In the genomic region with DNA sequence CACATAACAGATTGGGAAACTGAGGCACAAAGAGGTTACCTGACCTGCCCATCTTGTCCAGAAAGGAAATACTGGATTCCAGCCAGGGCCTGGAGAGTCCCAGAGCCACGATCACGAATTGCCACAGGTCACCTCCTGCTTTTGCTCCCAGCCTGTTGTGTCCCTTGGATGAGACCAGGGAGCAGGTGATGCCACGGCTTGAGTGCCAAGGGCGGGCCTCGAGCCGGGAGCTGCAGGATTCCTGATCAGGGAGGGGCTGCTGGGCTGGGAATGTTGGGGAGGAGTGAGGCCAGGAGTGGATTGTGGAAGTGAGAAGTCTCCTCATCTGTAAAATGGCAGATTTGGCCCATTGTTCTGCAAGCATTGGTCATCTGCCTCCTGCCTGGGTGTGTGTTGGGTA, we compare ENCODE assay signal across 13 cellular contexts. TPM values are rescaled to one million over a fixed set of nuclear protein-coding genes. Genes with fewer than 3 reads are reported as not detected.
DNase-seq lines count a peak whose midpoint lies in the region; ATAC-seq and TF ChIP-seq lines count a peak whose summit lies in the region.
"Had no signal": no experiment of that assay in that cellular context is flagged by ENCODE, and none has a peak within 500 bp of the region (broad histone marks: within the 10 kb centered on the region; RNA-seq: fewer than 3 reads in every experiment).

No MANE protein-coding gene starts in this region.

- peaks cover 54 to 56% of the 10 kb centered on the region in 2 donors for H3K4me1 Mint-ChIP-seq in effector memory CD8-positive, alpha-beta T cell (ENCODE audit: low read depth in 2 of 2)
- peaks cover 22% of the 10 kb centered on the region for H3K4me1 Mint-ChIP-seq in nephron progenitor cell

- H3K27ac ChIP-seq in BLaER1 treated with 17β-estradiol and CSF1 and Interleukin-3, amounts not matched to agents 10 nM and 100 nM, result peak overlapping the region in 10 of 11 experiments; percentile 62 to 90 (median 79); a peak in 19 of 22 replicates
- H3K27ac ChIP-seq in HEK293 (ENCODE audit: extremely low read depth, low read depth, low read length), result no peak overlapping the region
- H3K27ac ChIP-seq in SJCRH30, result no peak overlapping the region
- H3K27ac ChIP-seq: vagina had no signal

- peaks cover 74 to 100% (median 96%) of the 10 kb centered on the region in 11 experiments for H4K20me1 ChIP-seq in BLaER1 treated with 17β-estradiol and CSF1 and Interleukin-3, amounts not matched to agents 10 nM and 100 nM

- H3K36me3 Mint-ChIP-seq in effector memory CD8-positive, alpha-beta T cell (ENCODE audit: insufficient read depth), result peaks cover 26% of the 10 kb centered on the region
- peaks cover 12% of the 10 kb centered on the region for H3K36me3 Mint-ChIP-seq in nephron progenitor cell (ENCODE audit: low read depth)
- H3K36me3 Mint-ChIP-seq: naive B cell had no signal

- CTCF ChIA-PET in HEK293 (lab: Yijun Ruan, JAX), result no interaction called here

- H3K27ac Mint-ChIP-seq in effector memory CD8-positive, alpha-beta T cell, result peak overlapping the region; percentile 93 to 94
- H3K27ac Mint-ChIP-seq in nephron progenitor cell, result peak overlapping the region; percentile 83

- no peaks in the 10 kb centered on the region for H3K27me3 ChIP-seq in BLaER1 treated with 17β-estradiol and CSF1 and Interleukin-3, amounts not matched to agents 10 nM and 100 nM
- H3K27me3 ChIP-seq in SJCRH30, result no peaks in the 10 kb centered on the region
- H3K27me3 ChIP-seq: adrenal gland, vagina had no signal

- H3K9me3 Mint-ChIP-seq in effector memory CD8-positive, alpha-beta T cell, result no peaks in the 10 kb centered on the region
- H3K9me3 Mint-ChIP-seq in nephron progenitor cell, result peaks cover 4% of the 10 kb centered on the region
- H3K9me3 Mint-ChIP-seq: naive B cell had no signal

- no peak overlapping the region; a peak in 1 of 20 replicates for H3K4me3 ChIP-seq in BLaER1 treated with 17β-estradiol and CSF1 and Interleukin-3, amounts not matched to agents 10 nM and 100 nM
- H3K4me3 ChIP-seq in HEK293 (ENCODE audit: low read depth, low read length) (no peak overlapping the region), SJCRH30 (no peak overlapping the region)
- H3K4me3 ChIP-seq: adrenal gland, vagina had no signal

- no peak for DNase-seq in effector memory CD8-positive, alpha-beta T cell
- no peak for DNase-seq in nephron progenitor cell
- DNase-seq in SJCRH30, result no peak
- DNase-seq in HPDE6-E6E7 (ENCODE audit: extremely low spot score), result no peak
- no peak for DNase-seq in NCI-H748 (lab: John Stamatoyannopoulos, UW; ENCODE audit: unreplicated experiment)
- DNase-seq: adrenal gland; naive B cell; NCI-H1694 treated with DMSO at 0.1 percent for 48 hours; stimulated activated CD4-positive, alpha-beta T cell treated with anti-CD3 and anti-CD28 coated beads, Interleukin-4, amount 100 ng/mL, for 24 hours had no signal

- peak overlapping the region; percentile 82 to 98 (median 89) for H3K4me2 ChIP-seq in BLaER1 treated with 17β-estradiol and CSF1 and Interleukin-3, amounts not matched to agents 10 nM and 100 nM

- H3K4me1 ChIP-seq in BLaER1 treated with 17β-estradiol and CSF1 and Interleukin-3, amounts not matched to agents 10 nM and 100 nM, result peaks cover 89 to 100% (median 96%) of the 10 kb centered on the region in 10 experiments
- H3K4me1 ChIP-seq in HEK293 (ENCODE audit: control insufficient read depth, insufficient read depth, low read length) (peaks cover 4% of the 10 kb centered on the region; the same call in 1 of the 2 replicates), SJCRH30 (peaks cover 13% of the 10 kb centered on the region; the same call in 1 of the 2 replicates)

- H3K27me3 Mint-ChIP-seq in effector memory CD8-positive, alpha-beta T cell, result no peaks in the 10 kb centered on the region
- H3K27me3 Mint-ChIP-seq in nephron progenitor cell (ENCODE audit: low read depth, poor library complexity), result no peaks in the 10 kb centered on the region
- H3K27me3 Mint-ChIP-seq: naive B cell had no signal

- no peak for ATAC-seq in effector memory CD8-positive, alpha-beta T cell (replicated peaks)
- no peak for ATAC-seq in HG02759 (IDR thresholded peaks at IDR 0.05; ENCODE audit: unreplicated experiment)

- POLR2A ChIA-PET in HEK293 (lab: Yijun Ruan, JAX), result no interaction called here

- H3K9ac ChIP-seq in BLaER1 treated with 17β-estradiol and CSF1 and Interleukin-3, amounts not matched to agents 10 nM and 100 nM, result peak overlapping the region in 10 of 11 experiments; percentile 52 to 82 (median 70); a peak in 12 of 22 replicates

- no peaks in the 10 kb centered on the region for H3K9me3 ChIP-seq in BLaER1 treated with 17β-estradiol and CSF1 and Interleukin-3, amounts not matched to agents 10 nM and 100 nM (replicated peaks in 1 of 11)
- H3K9me3 ChIP-seq in HEK293 (ENCODE audit: control insufficient read depth, insufficient read depth, low read depth, low read length) (no peaks in the 10 kb centered on the region), SJCRH30 (replicated peaks) (no peaks in the 10 kb centered on the region)
- H3K9me3 ChIP-seq: adrenal gland, vagina had no signal

- peak overlapping the region; percentile 39 to 74 for H3K4me3 Mint-ChIP-seq in effector memory CD8-positive, alpha-beta T cell
- H3K4me3 Mint-ChIP-seq in nephron progenitor cell, result no peak overlapping the region

- H3K36me3 ChIP-seq in BLaER1 treated with 17β-estradiol and CSF1 and Interleukin-3, amounts not matched to agents 10 nM and 100 nM, result peaks cover 0 to 67% (median 27%) of the 10 kb centered on the region in 11 experiments; a peak in 16 of 22 replicates
- H3K36me3 ChIP-seq in HEK293 (ENCODE audit: control insufficient read depth in 2 of 2, insufficient read depth in 1 of 2, low read length in 2 of 2) (no peaks in the 10 kb centered on the region), SJCRH30 (no peaks in the 10 kb centered on the region)
- H3K36me3 ChIP-seq: adrenal gland, vagina had no signal

- no peak for TF ChIP-seq CTCF in HEK293 (tag by site-specific recombination; IDR thresholded peaks at IDR 0.05)
- TF ChIP-seq CTCF in nephron progenitor cell (IDR thresholded peaks at IDR 0.05), result no peak

TF ChIP-seq in HEK293, 187 proteins besides CTCF, POLR2A, EP300 and RAD21 (continues in another document):
- TF ChIP-seq, protein P1, sequence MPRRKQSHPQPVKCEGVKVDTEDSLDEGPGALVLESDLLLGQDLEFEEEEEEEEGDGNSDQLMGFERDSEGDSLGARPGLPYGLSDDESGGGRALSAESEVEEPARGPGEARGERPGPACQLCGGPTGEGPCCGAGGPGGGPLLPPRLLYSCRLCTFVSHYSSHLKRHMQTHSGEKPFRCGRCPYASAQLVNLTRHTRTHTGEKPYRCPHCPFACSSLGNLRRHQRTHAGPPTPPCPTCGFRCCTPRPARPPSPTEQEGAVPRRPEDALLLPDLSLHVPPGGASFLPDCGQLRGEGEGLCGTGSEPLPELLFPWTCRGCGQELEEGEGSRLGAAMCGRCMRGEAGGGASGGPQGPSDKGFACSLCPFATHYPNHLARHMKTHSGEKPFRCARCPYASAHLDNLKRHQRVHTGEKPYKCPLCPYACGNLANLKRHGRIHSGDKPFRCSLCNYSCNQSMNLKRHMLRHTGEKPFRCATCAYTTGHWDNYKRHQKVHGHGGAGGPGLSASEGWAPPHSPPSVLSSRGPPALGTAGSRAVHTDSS (tag by site-specific recombination; IDR thresholded peaks at IDR 0.05), result no peak
- TF ChIP-seq ZNF274 (IDR thresholded peaks at IDR 0.05; ENCODE audit: low read length), result no peak
- no peak for TF ChIP-seq ZNF274 (tag by site-specific recombination; IDR thresholded peaks at IDR 0.05; ENCODE audit: borderline replicate concordance)
- no peak for TF ChIP-seq FEZF1 (tag by site-specific recombination; IDR thresholded peaks at IDR 0.05)
- no peak for TF ChIP-seq ZNF768 (tag by site-specific recombination; IDR thresholded peaks at IDR 0.05)
- no peak for TF ChIP-seq GLIS2 (tag by site-specific recombination; IDR thresholded peaks at IDR 0.05)
- no peak for TF ChIP-seq SETDB1 (IDR thresholded peaks at IDR 0.05; ENCODE audit: insufficient read length, low read length)
- TF ChIP-seq ZNF391 (tag by site-specific recombination; IDR thresholded peaks at IDR 0.05; ENCODE audit: borderline replicate concordance, low read depth), result no peak
- TF ChIP-seq ZBTB8A (tag by site-specific recombination; IDR thresholded peaks at IDR 0.05), result no peak
- no peak for TF ChIP-seq ZNF341 (tag by site-specific recombination; IDR thresholded peaks at IDR 0.05; ENCODE audit: low read depth)
- TF ChIP-seq ZEB2 (tag by site-specific recombination; IDR thresholded peaks at IDR 0.05), result no peak
- TF ChIP-seq, protein P2, sequence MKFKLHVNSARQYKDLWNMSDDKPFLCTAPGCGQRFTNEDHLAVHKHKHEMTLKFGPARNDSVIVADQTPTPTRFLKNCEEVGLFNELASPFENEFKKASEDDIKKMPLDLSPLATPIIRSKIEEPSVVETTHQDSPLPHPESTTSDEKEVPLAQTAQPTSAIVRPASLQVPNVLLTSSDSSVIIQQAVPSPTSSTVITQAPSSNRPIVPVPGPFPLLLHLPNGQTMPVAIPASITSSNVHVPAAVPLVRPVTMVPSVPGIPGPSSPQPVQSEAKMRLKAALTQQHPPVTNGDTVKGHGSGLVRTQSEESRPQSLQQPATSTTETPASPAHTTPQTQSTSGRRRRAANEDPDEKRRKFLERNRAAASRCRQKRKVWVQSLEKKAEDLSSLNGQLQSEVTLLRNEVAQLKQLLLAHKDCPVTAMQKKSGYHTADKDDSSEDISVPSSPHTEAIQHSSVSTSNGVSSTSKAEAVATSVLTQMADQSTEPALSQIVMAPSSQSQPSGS (tag by site-specific recombination; IDR thresholded peaks at IDR 0.05; ENCODE audit: low read depth), result no peak
- no peak for TF ChIP-seq ZNF629 (tag by site-specific recombination; IDR thresholded peaks at IDR 0.05)
- no peak for TF ChIP-seq ZNF112 (tag by site-specific recombination; IDR thresholded peaks at IDR 0.05)
- no peak for TF ChIP-seq PRDM1 (tag by site-specific recombination; IDR thresholded peaks at IDR 0.05)
- no peak for TF ChIP-seq ZNF354C (tag by site-specific recombination; IDR thresholded peaks at IDR 0.05; ENCODE audit: borderline replicate concordance, low read depth)
- 0 out of 2 replicates have a peak, but pooled peaks have one; percentile 14 for TF ChIP-seq IKZF3 (tag by site-specific recombination; IDR thresholded peaks at IDR 0.05)
- TF ChIP-seq, protein P3, sequence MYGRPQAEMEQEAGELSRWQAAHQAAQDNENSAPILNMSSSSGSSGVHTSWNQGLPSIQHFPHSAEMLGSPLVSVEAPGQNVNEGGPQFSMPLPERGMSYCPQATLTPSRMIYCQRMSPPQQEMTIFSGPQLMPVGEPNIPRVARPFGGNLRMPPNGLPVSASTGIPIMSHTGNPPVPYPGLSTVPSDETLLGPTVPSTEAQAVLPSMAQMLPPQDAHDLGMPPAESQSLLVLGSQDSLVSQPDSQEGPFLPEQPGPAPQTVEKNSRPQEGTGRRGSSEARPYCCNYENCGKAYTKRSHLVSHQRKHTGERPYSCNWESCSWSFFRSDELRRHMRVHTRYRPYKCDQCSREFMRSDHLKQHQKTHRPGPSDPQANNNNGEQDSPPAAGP (tag by site-specific recombination; IDR thresholded peaks at IDR 0.05), result 0 out of 2 replicates have a peak, but pooled peaks have one; percentile 47

RNA-seq across cellular contexts. Expression of a gene that starts 29.4 kb away (rescaled TPM):
- total RNA-seq in SJCRH30 (2014; rRNA removed; shearing (Covaris generic)), result 56.7 and 59.5 TPM in 2 replicates

RNA-seq across cellular contexts. Expression of a gene that starts 46.0 kb away (rescaled TPM):
- total RNA-seq in SJCRH30 (2014; rRNA removed; shearing (Covaris generic)), result 13.2 and 14.6 TPM in 2 replicates

Comparison
In these comparisons a context has a peak if more than half of its experiments do, and no peak if none do; other contexts are left out.
1. H3K27ac ChIP-seq: peak in BLaER1 treated with 17β-estradiol and CSF1 and Interleukin-3, amounts not matched to agents 10 nM and 100 nM (10 of 11); none in HEK293 (single experiment) and SJCRH30 (single experiment).